ENCODE assay signal across 9 cellular contexts in the genomic region with DNA sequence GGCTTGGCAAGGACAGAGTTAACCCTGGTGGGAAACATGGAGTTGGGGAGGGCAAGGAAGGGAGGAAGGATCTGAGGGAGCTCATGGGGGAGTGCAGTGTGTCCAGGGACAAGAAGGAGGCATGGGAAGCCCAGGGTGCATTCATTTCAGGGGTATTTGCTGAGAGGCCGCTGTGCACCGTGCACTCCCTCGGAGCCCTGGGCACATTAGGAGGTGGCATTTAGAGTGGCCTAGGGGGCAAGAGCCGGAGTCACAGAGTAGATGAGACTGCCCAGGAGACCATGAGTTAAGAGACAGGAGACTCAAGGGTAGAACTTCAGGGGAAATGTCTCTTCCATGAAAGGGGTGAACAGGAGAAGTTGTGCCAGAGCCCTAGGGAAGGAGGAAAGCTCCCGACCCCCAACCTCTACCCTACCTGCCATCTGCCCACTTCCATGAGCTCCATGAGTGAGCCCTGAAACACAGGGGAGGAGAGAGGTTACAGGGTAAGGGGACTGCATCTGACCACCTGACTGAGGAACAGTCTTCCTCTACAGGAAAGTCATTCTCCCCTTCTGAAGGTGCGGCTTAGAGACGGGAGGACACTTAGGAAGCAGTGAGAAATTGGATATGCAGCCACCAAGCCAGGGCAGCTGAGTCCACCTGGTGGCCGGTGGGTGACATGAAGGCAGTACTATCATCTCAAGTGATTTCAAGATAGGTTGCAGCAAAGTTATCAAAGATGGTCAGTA. TPM values are rescaled to one million over a fixed set of nuclear protein-coding genes. Genes with fewer than 3 reads are reported as not detected.
DNase-seq lines count a peak whose midpoint lies in the region; FAIRE-seq and TF ChIP-seq lines count a peak whose summit lies in the region.
"Had no signal": no experiment of that assay in that cellular context is flagged by ENCODE, and none has a peak within 500 bp of the region (broad histone marks: within the 10 kb centered on the region; RNA-seq: fewer than 3 reads in every experiment).

No MANE protein-coding gene starts in this region.

- peaks cover 3% of the 10 kb centered on the region in 2 donors for H3K4me1 ChIP-seq in kidney (ENCODE audit: control insufficient read depth in 1 of 2, insufficient read depth in 1 of 2, low read depth in 1 of 2, low read length in 2 of 2)

- no peak overlapping the region for H3K4me3 ChIP-seq in kidney (ENCODE audit: low read length in 2 of 2)

- intact Hi-C loops in kidney (cut with DNase I) = no loop called here

- peaks cover 0 to 6% of the 10 kb centered on the region in 2 donors for H3K9me3 ChIP-seq in kidney (ENCODE audit: control insufficient read depth in 1 of 2, low read length in 2 of 2)

- FAIRE-seq in kidney (lab: Jason Lieb, UNC) = peak; percentile 15
- FAIRE-seq: G401.6 had no signal

- no peaks in the 10 kb centered on the region for H3K36me3 ChIP-seq in kidney (ENCODE audit: control insufficient read depth in 1 of 2, insufficient read depth in 2 of 2, low read length in 2 of 2)

- peak overlapping the region in 1 of 2 donors; percentile 2 for H3K9ac ChIP-seq in kidney (ENCODE audit: low read length in 2 of 2)

- DNase-seq in SIG-M5 treated with dmso at 0.1 percent for 504 hours (lab: John Stamatoyannopoulos, UW; ENCODE audit: unreplicated experiment) (peak; percentile 65), SIG-M5 (lab: John Stamatoyannopoulos, UW) (no peak), NCI-H1436 treated with DMSO at 0.1 percent for 48 hours (lab: John Stamatoyannopoulos, UW) (peak; percentile 4), T follicular helper cell (ENCODE audit: low read depth) (peak; percentile 18), kidney (no peak), GM19240 (ENCODE audit: insufficient read length, low spot score) (no peak)
- peak; percentile 30 for DNase-seq in central memory CD4-positive, alpha-beta T cell
- peak; percentile 16 to 17 for DNase-seq in stimulated activated CD4-positive, alpha-beta T cell treated with anti-CD3 and anti-CD28 coated beads, Interleukin-2, amount 100 ng/mL, for 48 hours

- TF ChIP-seq CTCF in kidney (IDR thresholded peaks at IDR 0.05; ENCODE audit: borderline replicate concordance, extremely low read depth, insufficient read depth) = peak; percentile 95

- H3K27ac ChIP-seq in kidney (ENCODE audit: low read depth in 2 of 2, low read length in 2 of 2) = no peak overlapping the region

RNA-seq across cellular contexts. Expression of a gene that starts 58.5 kb away (rescaled TPM):
- 40.7 TPM for total RNA-seq in kidney
- 67.6 TPM for polyA plus RNA-seq in kidney (ENCODE audit: insufficient read depth, low read depth, low replicate concordance)

Comparison
In these comparisons a context has a peak if more than half of its experiments do, and no peak if none do; other contexts are left out.
1. DNase-seq: peak in SIG-M5 treated with dmso at 0.1 percent for 504 hours (single experiment), NCI-H1436 treated with DMSO at 0.1 percent for 48 hours (single experiment), T follicular helper cell (single experiment), central memory CD4-positive, alpha-beta T cell (single experiment) and stimulated activated CD4-positive, alpha-beta T cell treated with anti-CD3 and anti-CD28 coated beads, Interleukin-2, amount 100 ng/mL, for 48 hours (2 of 2); none in SIG-M5 (single experiment), kidney (single experiment) and GM19240 (single experiment).